8 cellular contexts compared by ENCODE assay signal in the genomic region with DNA sequence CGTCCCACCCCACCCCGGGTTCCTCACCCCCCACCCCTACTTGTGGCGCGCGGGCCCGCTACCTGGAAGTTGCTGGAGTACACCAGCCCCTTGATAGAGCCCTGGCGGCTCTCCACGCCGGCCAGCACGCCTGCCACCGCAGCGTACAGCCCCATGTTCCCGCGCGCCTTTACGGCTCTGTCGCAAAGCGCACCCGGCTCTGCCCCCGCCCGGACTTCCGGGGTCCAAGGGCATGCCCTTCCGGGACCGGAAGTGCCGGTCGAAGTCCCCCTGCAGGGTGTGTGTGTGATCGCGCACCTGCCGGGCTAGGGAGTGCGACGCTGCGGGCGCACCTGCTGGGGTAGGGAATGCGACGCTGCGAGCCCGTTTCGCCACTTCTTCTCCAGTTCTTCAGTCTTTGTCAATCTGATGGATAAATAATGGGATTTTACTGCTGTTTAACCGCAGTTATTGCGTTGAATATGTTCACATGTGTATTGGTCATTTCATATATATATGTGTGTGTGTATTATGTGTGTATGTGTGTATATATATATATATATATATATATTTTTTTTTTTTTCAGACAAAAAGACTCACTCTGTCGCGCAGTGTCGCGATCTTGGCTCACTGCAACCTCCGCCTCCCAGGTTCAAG. TPM values are rescaled to one million over a fixed set of nuclear protein-coding genes. Genes with fewer than 3 reads are reported as not detected.
DNase-seq lines count a peak whose midpoint lies in the region; ATAC-seq and TF ChIP-seq lines count a peak whose summit lies in the region.
"Not testable (repeated sequence)": the region's sequence is repeated elsewhere in the genome, so short reads cannot be mapped to it uniquely, and the experiment has no call there.

No MANE protein-coding gene starts in this region.

- not testable (repeated sequence) for H3K27me3 Mint-ChIP-seq in CD4-positive, alpha-beta T cell; activated B cell treated with CpG ODN at 0.5 μM for 24 hours; chondrocyte (ENCODE audit: low read depth)

- not testable (repeated sequence) for H3K27me3 ChIP-seq in CD4-positive, alpha-beta T cell (ENCODE audit: control insufficient read depth, insufficient read depth, low read length)

- H3K9me3 Mint-ChIP-seq in CD4-positive, alpha-beta T cell; activated B cell treated with CpG ODN at 0.5 μM for 24 hours; chondrocyte (ENCODE audit: low read depth): not testable (repeated sequence)

- H3K4me1 Mint-ChIP-seq in CD4-positive, alpha-beta T cell (ENCODE audit: low read depth); activated B cell treated with CpG ODN at 0.5 μM for 24 hours; chondrocyte (ENCODE audit: low read depth): not testable (repeated sequence)

- H3K4me3 ChIP-seq in skin epidermis: peak overlapping the region in 5 of 7 experiments; percentile 23 to 43 (median 32)

- peak overlapping the region; percentile 91 for H3K4me3 Mint-ChIP-seq in CD4-positive, alpha-beta T cell
- H3K4me3 Mint-ChIP-seq in activated B cell treated with CpG ODN at 0.5 μM for 24 hours: not testable (repeated sequence)
- peak overlapping the region; percentile 64 for H3K4me3 Mint-ChIP-seq in chondrocyte (ENCODE audit: unreplicated experiment)

- TF ChIP-seq CTCF in CD4-positive, alpha-beta T cell (IDR thresholded peaks at IDR 0.05); activated B cell treated with CpG ODN at 0.5 μM for 24 hours (IDR thresholded peaks at IDR 0.05); chondrocyte (IDR thresholded peaks at IDR 0.05): not testable (repeated sequence)

- peak in 1 of 10 experiments; percentile 10 for DNase-seq in CD4-positive, alpha-beta T cell
- DNase-seq in activated B cell treated with CpG ODN at 0.5 μM for 24 hours (peak; percentile 49), left colon (peak in 1 of 2 donors; percentile 25)
- not testable (repeated sequence) for DNase-seq in chondrocyte (ENCODE audit: low spot score)

- not testable (repeated sequence) for H3K9me3 ChIP-seq in CD4-positive, alpha-beta T cell (ENCODE audit: control insufficient read depth, low read length)

- peak overlapping the region; percentile 65 for H3K27ac Mint-ChIP-seq in CD4-positive, alpha-beta T cell
- peak overlapping the region; percentile 50 for H3K27ac Mint-ChIP-seq in activated B cell treated with CpG ODN at 0.5 μM for 24 hours
- not testable (repeated sequence) for H3K27ac Mint-ChIP-seq in chondrocyte (ENCODE audit: unreplicated experiment)

- ATAC-seq in CD4-positive, alpha-beta T cell (ENCODE audit: poor library complexity): peak; percentile 85
- ATAC-seq in GM19351 (IDR thresholded peaks at IDR 0.05; ENCODE audit: unreplicated experiment) (peak; percentile 88), HG02678 (IDR thresholded peaks at IDR 0.05; ENCODE audit: unreplicated experiment) (peak; percentile 92), HG03469 (IDR thresholded peaks at IDR 0.05; ENCODE audit: unreplicated experiment) (peak; percentile 84), activated B cell treated with CpG ODN at 0.5 μM for 24 hours (ENCODE audit: low read depth) (peak; percentile 91), left colon (peak; percentile 95)

- CTCF ChIA-PET in CD4-positive, alpha-beta T cell (lab: Charles Lee); activated B cell treated with CpG ODN at 0.5 μM for 24 hours (lab: Charles Lee): not testable (repeated sequence)

- intact Hi-C loops in CD4-positive, alpha-beta T cell (cut with DNase I, micrococcal nuclease); activated B cell treated with CpG ODN at 0.5 μM for 24 hours (cut with micrococcal nuclease); left colon (cut with DNase I, micrococcal nuclease): not testable (repeated sequence)

- not testable (repeated sequence) for H3K36me3 Mint-ChIP-seq in CD4-positive, alpha-beta T cell (ENCODE audit: low read depth); activated B cell treated with CpG ODN at 0.5 μM for 24 hours (ENCODE audit: low read depth); chondrocyte (ENCODE audit: low read depth)

- H3K27ac ChIP-seq in CD4-positive, alpha-beta T cell (ENCODE audit: low read depth, low read length); skin epidermis: not testable (repeated sequence)

- POLR2A ChIA-PET in CD4-positive, alpha-beta T cell (lab: Charles Lee); activated B cell treated with CpG ODN at 0.5 μM for 24 hours (lab: Charles Lee): not testable (repeated sequence)

RNA-seq across cellular contexts. Expression of a gene that starts 14.6 kb away (rescaled TPM):
- 1 to 10 TPM; 4.1 to 4.4 TPM for total RNA-seq in CD4-positive, alpha-beta T cell
- total RNA-seq in activated B cell treated with CpG ODN at 0.5 μM for 24 hours (0.51 and 0.86 TPM in 2 replicates), chondrocyte (0.49 to 0.75 TPM (median 0.60 TPM) in 3 replicates), left colon (under 1 TPM in 1 of 2 donors, not detected in 1; 0.58 TPM)

RNA-seq across cellular contexts. Expression of a gene that starts 29.8 kb away (rescaled TPM):
- 10 to 100 TPM; 66.2 to 67.9 TPM for total RNA-seq in CD4-positive, alpha-beta T cell
- total RNA-seq in activated B cell treated with CpG ODN at 0.5 μM for 24 hours (42.6 and 46.7 TPM in 2 replicates), chondrocyte (30.7 to 36.1 TPM (median 34.0 TPM) in 3 replicates), left colon (10 to 100 TPM; 27.5 to 37.7 TPM)
